15 cellular contexts compared by ENCODE assay signal in genomic region chr14:56759094-56759493, GRCh38. TPM values are rescaled to one million over a fixed set of nuclear protein-coding genes. Genes with fewer than 3 reads are reported as not detected.
DNase-seq lines count a peak whose midpoint lies in the region; ATAC-seq, FAIRE-seq and TF ChIP-seq lines count a peak whose summit lies in the region.
"Had no signal": no experiment of that assay in that cellular context is flagged by ENCODE, and none has a peak within 500 bp of the region (broad histone marks: within the 10 kb centered on the region; RNA-seq: fewer than 3 reads in every experiment).

No MANE protein-coding gene starts in this region.

- no peak for ATAC-seq in GM21526 (IDR thresholded peaks at IDR 0.05; ENCODE audit: low FRiP score, unreplicated experiment)
- no peak for ATAC-seq in HG03460 (IDR thresholded peaks at IDR 0.05; ENCODE audit: unreplicated experiment)
- ATAC-seq: GM12878 had no signal

- peak overlapping the region in 1 of 5 experiments; percentile 15 for H3K4me3 Mint-ChIP-seq in brain
- H3K4me3 Mint-ChIP-seq: CD4-positive, CD25-positive, alpha-beta regulatory T cell had no signal

- DNase-seq in D721Med (ENCODE audit: insufficient read length, low spot score) (no peak), HTR-8/SVneo (ENCODE audit: insufficient read length, low spot score) (no peak), NCI-H82 treated with DMSO at 0.1 percent for 48 hours (lab: John Stamatoyannopoulos, UW; ENCODE audit: unreplicated experiment) (peak; percentile 82), H54 (ENCODE audit: insufficient read length, low spot score) (no peak)
- DNase-seq: 8988T; ACHN; CD4-positive, CD25-positive, alpha-beta regulatory T cell; DMS 273 treated with DMSO at 0.1 percent for 48 hours; IMR-90; Kasumi-1; KBM-7 had no signal

- TF ChIP-seq CTCF in D721Med (IDR thresholded peaks at IDR 0.05; ENCODE audit: insufficient read depth, missing control alignments), result no peak
- no peak for TF ChIP-seq CTCF in brain (conservative IDR thresholded peaks at IDR 0.05)

- no peak for TF ChIP-seq POLR2A in H54 (IDR thresholded peaks at IDR 0.05; ENCODE audit: low read depth, low read length)

- FAIRE-seq in D721Med (lab: Jason Lieb, UNC) (peak; percentile 82), HTR-8/SVneo (lab: Jason Lieb, UNC) (peak; percentile 68), H54 (lab: Jason Lieb, UNC) (no peak)
- FAIRE-seq: GM12878 had no signal

- H3K36me3 Mint-ChIP-seq in brain, result no peaks in the 10 kb centered on the region
- H3K36me3 Mint-ChIP-seq: CD4-positive, CD25-positive, alpha-beta regulatory T cell had no signal

- H3K4me1 Mint-ChIP-seq in brain, result peaks cover 28% of the 10 kb centered on the region
- H3K4me1 Mint-ChIP-seq: CD4-positive, CD25-positive, alpha-beta regulatory T cell had no signal

- H3K9me3 Mint-ChIP-seq in brain, result peaks cover 0 to 6% (median 0%) of the 10 kb centered on the region in 5 experiments

- H3K27me3 Mint-ChIP-seq in brain, result peaks cover 18% of the 10 kb centered on the region

- peak overlapping the region in 3 of 5 experiments; percentile 67 to 89 (median 77) for H3K27ac Mint-ChIP-seq in brain

RNA-seq across cellular contexts. Expression of gene OTX2, which starts 51.2 kb away (rescaled TPM):
- polyA plus RNA-seq in brain (ENCODE audit: insufficient read depth, low read depth, low replicate concordance), result not detected
- polyA plus RNA-seq: CD4-positive, CD25-positive, alpha-beta regulatory T cell; GM12878; IMR-90 had no signal
